Comparison of ENCODE assay signal across 11 cellular contexts in the genomic region with DNA sequence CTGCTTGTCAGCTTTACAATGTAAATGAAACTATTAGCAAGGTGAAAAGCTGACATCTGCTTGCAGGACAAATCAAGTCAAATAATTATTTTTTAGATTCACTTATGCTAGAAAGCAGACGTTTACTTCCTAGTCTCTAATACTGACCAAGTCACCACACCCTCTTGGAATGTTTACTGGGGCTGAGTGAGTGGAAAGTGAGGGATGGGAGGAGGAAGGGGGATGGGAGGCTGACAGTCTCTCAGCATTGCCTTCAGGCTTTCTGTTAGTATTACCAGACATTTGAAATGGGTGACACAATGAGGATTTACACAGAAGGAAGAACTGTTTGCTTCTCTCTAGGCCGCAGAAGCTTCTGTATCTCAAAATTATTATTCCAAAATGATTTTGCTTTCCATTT.
DNase-seq lines count a peak whose midpoint lies in the region; ATAC-seq, FAIRE-seq and TF ChIP-seq lines count a peak whose summit lies in the region.
"Had no signal": no experiment of that assay in that cellular context is flagged by ENCODE, and none has a peak within 500 bp of the region (broad histone marks: within the 10 kb centered on the region; RNA-seq: fewer than 3 reads in every experiment).

No MANE protein-coding gene starts in this region.

- ATAC-seq in SK-N-SH treated with all-trans-retinoic acid at 6 μM for 48 hours (no peak), upper lobe of right lung (peak; percentile 73)
- ATAC-seq: activated CD8-positive, alpha-beta T cell treated with anti-CD3 and anti-CD28 coated beads for 36 hours had no signal

- H3K9me3 ChIP-seq in SK-N-SH (no peaks in the 10 kb centered on the region), keratinocyte (ENCODE audit: control insufficient read depth, low read depth, low read length) (no peaks in the 10 kb centered on the region), upper lobe of right lung (no peaks in the 10 kb centered on the region)

- POLR2A ChIA-PET in SK-N-SH (lab: Yijun Ruan, JAX): no interaction called here

- H3K4me3 ChIP-seq in SK-N-SH (ENCODE audit: low read depth in 2 of 2, low read length in 1 of 2): no peak overlapping the region
- H3K4me3 ChIP-seq in keratinocyte (ENCODE audit: control insufficient read depth in 2 of 3, extremely low read depth in 1 of 3, insufficient read depth in 2 of 3, low read depth in 1 of 3, low read length in 3 of 3): no peak overlapping the region
- H3K4me3 ChIP-seq in upper lobe of right lung: no peak overlapping the region

- H3F3A ChIP-seq in SK-N-SH (replicated peaks; ENCODE audit: insufficient read depth): no peaks in the 10 kb centered on the region

- WGBS in SK-N-SH (ENCODE audit: low lambda C conversion rate): 65% methylated on average over 2 of the region's 2 CpGs

- no peak for TF ChIP-seq EP300 in SK-N-SH (IDR thresholded peaks at IDR 0.05; ENCODE audit: borderline replicate concordance in 1 of 2, low read depth in 1 of 2, low read length in 1 of 2)

- peak overlapping the region in 1 of 2 experiments; percentile 95; a peak in 2 of 4 replicates for H3K27ac ChIP-seq in SK-N-SH (ENCODE audit: low read depth in 2 of 2, low read length in 1 of 2)
- no peak overlapping the region for H3K27ac ChIP-seq in keratinocyte (ENCODE audit: control insufficient read depth, insufficient read depth, low read length)
- H3K27ac ChIP-seq in upper lobe of right lung: no peak overlapping the region

- DNase-seq in SK-N-SH (peak; percentile 46), SK-MEL-5 (ENCODE audit: low read depth, low spot score) (peak; percentile 16), keratinocyte (ENCODE audit: low read depth, low spot score) (no peak), upper lobe of right lung (no peak), DMS153 (lab: John Stamatoyannopoulos, UW) (no peak), inferior parietal cortex (ENCODE audit: extremely low spot score) (no peak)
- DNase-seq in activated T-cell treated with anti-CD3 and anti-CD28 coated beads, Interleukin-2, amount 50 U/mL, for 1 hour: no peak
- DNase-seq: activated CD8-positive, alpha-beta T cell treated with anti-CD3 and anti-CD28 coated beads for 36 hours; activated naive CD4-positive, alpha-beta T cell treated with anti-CD3 and anti-CD28 coated beads, Interleukin-2, amount 50 U/mL, for 16 hours; NCI-H345 had no signal

- intact Hi-C loops in upper lobe of right lung (cut with DNase I): no loop called here

- dilution Hi-C loops in keratinocyte (cut with MboI; ENCODE audit: extremely low pct_ligation_motif_present, low sequenced_read_pairs): no loop called here

- H3K4me1 ChIP-seq in SK-N-SH (ENCODE audit: control insufficient read depth in 1 of 2, insufficient read depth in 2 of 2, low read depth in 1 of 2, low read length in 1 of 2) (peaks cover 3 to 20% of the 10 kb centered on the region in 2 experiments; a peak in 3 of 4 replicates), keratinocyte (ENCODE audit: control insufficient read depth, extremely low read depth, insufficient read depth, low read length) (peaks cover 10% of the 10 kb centered on the region), upper lobe of right lung (peaks cover 4% of the 10 kb centered on the region)

- H3K4me2 ChIP-seq in SK-N-SH (no peak overlapping the region), keratinocyte (ENCODE audit: control insufficient read depth, extremely low read depth, insufficient read depth, low read depth, low read length) (no peak overlapping the region)

- no peaks in the 10 kb centered on the region for H4K20me1 ChIP-seq in SK-N-SH (ENCODE audit: insufficient read depth)
- H4K20me1 ChIP-seq in keratinocyte (ENCODE audit: control insufficient read depth, extremely low read depth, insufficient read depth, low read length): no peaks in the 10 kb centered on the region

- TF ChIP-seq RAD21 in SK-N-SH (IDR thresholded peaks at IDR 0.05; ENCODE audit: low read length): peak; percentile 7; the same call in 1 of the 2 replicates

- in situ Hi-C loops in SK-MEL-5 (cut with HindIII; ENCODE audit: low pct_unique_long_range_greater_than_20kb, low sequenced_read_pairs): no loop called here

- TF ChIP-seq CTCF in SK-N-SH (IDR thresholded peaks at IDR 0.05) (no peak), keratinocyte (optimal IDR thresholded peaks at IDR 0.05 in 1 of 3, IDR thresholded peaks at IDR 0.05 in 1 of 3, conservative IDR thresholded peaks at IDR 0.05 in 1 of 3; ENCODE audit: extremely low read depth in 1 of 3, insufficient read depth in 2 of 3, low read length in 3 of 3) (no peak), upper lobe of right lung (IDR thresholded peaks at IDR 0.05) (no peak)

- H3K9ac ChIP-seq in SK-N-SH (no peak overlapping the region), keratinocyte (ENCODE audit: control insufficient read depth, extremely low read depth, insufficient read depth, low read length) (no peak overlapping the region)

- no peak for FAIRE-seq in keratinocyte (lab: Jason Lieb, UNC)

- CTCF ChIA-PET in SK-N-SH (lab: Yijun Ruan, JAX): no interaction called here

- H3K36me3 ChIP-seq in SK-N-SH (replicated peaks in 1 of 2; ENCODE audit: control insufficient read depth in 1 of 2, insufficient read depth in 2 of 2, low read length in 1 of 2): no peaks in the 10 kb centered on the region
- H3K36me3 ChIP-seq in keratinocyte (ENCODE audit: control insufficient read depth in 2 of 2, extremely low read depth in 1 of 2, insufficient read depth in 2 of 2, low read length in 2 of 2): no peaks in the 10 kb centered on the region
- H3K36me3 ChIP-seq in upper lobe of right lung: no peaks in the 10 kb centered on the region

- H2AFZ ChIP-seq in SK-N-SH (ENCODE audit: low read depth): no peak overlapping the region
- peak overlapping the region; percentile 58 for H2AFZ ChIP-seq in keratinocyte (ENCODE audit: control insufficient read depth, low read length)

- H3K9me1 ChIP-seq in keratinocyte (ENCODE audit: control insufficient read depth, extremely low read depth, insufficient read depth, low read length): no peaks in the 10 kb centered on the region

- H3K27me3 ChIP-seq in SK-N-SH (ENCODE audit: insufficient read depth) (no peaks in the 10 kb centered on the region), keratinocyte (ENCODE audit: control insufficient read depth, extremely low read depth, insufficient read depth, low read length) (no peaks in the 10 kb centered on the region), upper lobe of right lung (no peaks in the 10 kb centered on the region)

- H3K79me2 ChIP-seq in SK-N-SH (ENCODE audit: insufficient read depth) (no peaks in the 10 kb centered on the region), keratinocyte (ENCODE audit: control insufficient read depth, insufficient read depth, low read length) (no peaks in the 10 kb centered on the region)

- H3K9me2 ChIP-seq in SK-N-SH: no peaks in the 10 kb centered on the region

TF ChIP-seq in SK-N-SH, 30 proteins besides CTCF, POLR2A, EP300 and RAD21:
- TF ChIP-seq FOXJ3 (CRISPR knock-in tag; IDR thresholded peaks at IDR 0.05): no peak
- no peak for TF ChIP-seq MEF2A (IDR thresholded peaks at IDR 0.05; ENCODE audit: borderline replicate concordance, low read depth)
- TF ChIP-seq CHD2 (IDR thresholded peaks at IDR 0.05; ENCODE audit: low read length, partially characterized antibody): peak; percentile 44

TF ChIP-seq in SK-N-SH treated with all-trans-retinoic acid at 6 μM for 48 hours, 23 proteins besides CTCF, POLR2A, EP300 and RAD21 (continues in another document):
- TF ChIP-seq, protein P1, sequence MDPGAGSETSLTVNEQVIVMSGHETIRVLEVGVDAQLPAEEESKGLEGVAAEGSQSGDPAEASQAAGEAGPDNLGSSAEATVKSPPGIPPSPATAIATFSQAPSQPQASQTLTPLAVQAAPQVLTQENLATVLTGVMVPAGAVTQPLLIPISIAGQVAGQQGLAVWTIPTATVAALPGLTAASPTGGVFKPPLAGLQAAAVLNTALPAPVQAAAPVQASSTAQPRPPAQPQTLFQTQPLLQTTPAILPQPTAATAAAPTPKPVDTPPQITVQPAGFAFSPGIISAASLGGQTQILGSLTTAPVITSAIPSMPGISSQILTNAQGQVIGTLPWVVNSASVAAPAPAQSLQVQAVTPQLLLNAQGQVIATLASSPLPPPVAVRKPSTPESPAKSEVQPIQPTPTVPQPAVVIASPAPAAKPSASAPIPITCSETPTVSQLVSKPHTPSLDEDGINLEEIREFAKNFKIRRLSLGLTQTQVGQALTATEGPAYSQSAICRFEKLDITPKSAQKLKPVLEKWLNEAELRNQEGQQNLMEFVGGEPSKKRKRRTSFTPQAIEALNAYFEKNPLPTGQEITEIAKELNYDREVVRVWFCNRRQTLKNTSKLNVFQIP (CRISPR knock-in tag; IDR thresholded peaks at IDR 0.05; ENCODE audit: borderline replicate concordance, low read depth): no peak
- TF ChIP-seq, protein P2, sequence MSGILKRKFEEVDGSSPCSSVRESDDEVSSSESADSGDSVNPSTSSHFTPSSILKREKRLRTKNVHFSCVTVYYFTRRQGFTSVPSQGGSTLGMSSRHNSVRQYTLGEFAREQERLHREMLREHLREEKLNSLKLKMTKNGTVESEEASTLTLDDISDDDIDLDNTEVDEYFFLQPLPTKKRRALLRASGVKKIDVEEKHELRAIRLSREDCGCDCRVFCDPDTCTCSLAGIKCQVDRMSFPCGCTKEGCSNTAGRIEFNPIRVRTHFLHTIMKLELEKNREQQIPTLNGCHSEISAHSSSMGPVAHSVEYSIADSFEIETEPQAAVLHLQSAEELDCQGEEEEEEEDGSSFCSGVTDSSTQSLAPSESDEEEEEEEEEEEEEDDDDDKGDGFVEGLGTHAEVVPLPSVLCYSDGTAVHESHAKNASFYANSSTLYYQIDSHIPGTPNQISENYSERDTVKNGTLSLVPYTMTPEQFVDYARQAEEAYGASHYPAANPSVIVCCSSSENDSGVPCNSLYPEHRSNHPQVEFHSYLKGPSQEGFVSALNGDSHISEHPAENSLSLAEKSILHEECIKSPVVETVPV (CRISPR knock-in tag; IDR thresholded peaks at IDR 0.05): no peak
- no peak for TF ChIP-seq RARB (CRISPR knock-in tag; IDR thresholded peaks at IDR 0.05)
- no peak for TF ChIP-seq ARNTL (CRISPR knock-in tag; IDR thresholded peaks at IDR 0.05; ENCODE audit: borderline replicate concordance, low read depth)
- TF ChIP-seq BACH2 (CRISPR knock-in tag; IDR thresholded peaks at IDR 0.05; ENCODE audit: borderline replicate concordance): no peak
- no peak for TF ChIP-seq ZFP30 (CRISPR knock-in tag; IDR thresholded peaks at IDR 0.05)
- TF ChIP-seq ZC3H10 (CRISPR knock-in tag; IDR thresholded peaks at IDR 0.05): no peak
- no peak for TF ChIP-seq ESRRG (CRISPR knock-in tag; IDR thresholded peaks at IDR 0.05)
- TF ChIP-seq ISL1 (CRISPR knock-in tag; IDR thresholded peaks at IDR 0.05): no peak

Comparison
In these comparisons a context has a peak if more than half of its experiments do, and no peak if none do; other contexts are left out.
1. DNase-seq: peak in SK-N-SH (single experiment) and SK-MEL-5 (single experiment); none in keratinocyte (single experiment), upper lobe of right lung (single experiment), DMS153 (single experiment), activated T-cell treated with anti-CD3 and anti-CD28 coated beads, Interleukin-2, amount 50 U/mL, for 1 hour (single experiment) and inferior parietal cortex (single experiment).